Comparison of ENCODE assay signal across 22 cellular contexts in the genomic region with DNA sequence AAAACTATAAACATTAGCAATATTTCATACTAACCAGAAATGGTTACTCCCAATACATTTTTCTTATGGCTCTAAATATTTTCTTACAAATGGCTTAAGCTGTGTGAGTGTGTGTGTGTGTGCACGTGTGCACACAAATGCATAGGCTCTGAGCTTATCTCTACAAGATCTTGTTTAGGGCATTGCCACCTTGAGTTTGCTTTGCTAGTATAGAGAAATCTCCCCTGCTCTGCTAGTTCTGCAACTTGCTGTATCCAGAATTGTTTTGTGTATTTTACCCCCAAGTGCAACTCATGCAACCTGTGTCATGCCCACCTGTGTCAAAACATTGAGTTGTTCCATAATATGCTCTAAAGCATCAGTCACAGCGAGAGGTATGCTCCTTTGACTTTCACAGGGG.
"Had no signal": no experiment of that assay in that cellular context is flagged by ENCODE, and none has a peak within 500 bp of the region (broad histone marks: within the 10 kb centered on the region; RNA-seq: fewer than 3 reads in every experiment).

No MANE protein-coding gene starts in this region.

- H3K4me2 ChIP-seq: hepatocyte had no signal

- H3K9me3 Mint-ChIP-seq: naive B cell had no signal

- H3K4me3 ChIP-seq: coronary artery, dorsolateral prefrontal cortex, esophagus muscularis mucosa, gastroesophageal sphincter, heart left ventricle, hepatocyte, left lung, lower lobe of right lung had no signal

- H2AFZ ChIP-seq: hepatocyte had no signal

- H3K4me3 Mint-ChIP-seq: naive B cell had no signal

- H3K27ac ChIP-seq: coronary artery, dorsolateral prefrontal cortex, esophagus muscularis mucosa, foreskin keratinocyte, gastroesophageal sphincter, hepatocyte, lower lobe of right lung had no signal

- DNase-seq: dermis blood vessel endothelial cell; dorsolateral prefrontal cortex; effector CD4-positive, alpha-beta T cell; effector memory CD4-positive, alpha-beta T cell; foreskin keratinocyte; heart left ventricle; hypothalamus; left cardiac atrium; left lung; left ventricle myocardium superior; lower lobe of right lung; mesendoderm; midbrain; naive B cell had no signal

- FAIRE-seq: endothelial cell of umbilical vein, frontal cortex, islet of Langerhans, keratinocyte had no signal

- H3K4me1 ChIP-seq: foreskin keratinocyte had no signal

- H3K9me3 ChIP-seq: esophagus muscularis mucosa, gastroesophageal sphincter, left lung, lower lobe of right lung had no signal

- H3K27me3 ChIP-seq: dorsolateral prefrontal cortex, esophagus muscularis mucosa, foreskin keratinocyte, gastroesophageal sphincter, heart left ventricle, hepatocyte, left lung had no signal

- H3K79me2 ChIP-seq: hepatocyte had no signal

- H3K27me3 Mint-ChIP-seq: naive B cell had no signal

- H3K36me3 ChIP-seq: esophagus muscularis mucosa, gastroesophageal sphincter, left lung, lower lobe of right lung had no signal
